In the genomic region with DNA sequence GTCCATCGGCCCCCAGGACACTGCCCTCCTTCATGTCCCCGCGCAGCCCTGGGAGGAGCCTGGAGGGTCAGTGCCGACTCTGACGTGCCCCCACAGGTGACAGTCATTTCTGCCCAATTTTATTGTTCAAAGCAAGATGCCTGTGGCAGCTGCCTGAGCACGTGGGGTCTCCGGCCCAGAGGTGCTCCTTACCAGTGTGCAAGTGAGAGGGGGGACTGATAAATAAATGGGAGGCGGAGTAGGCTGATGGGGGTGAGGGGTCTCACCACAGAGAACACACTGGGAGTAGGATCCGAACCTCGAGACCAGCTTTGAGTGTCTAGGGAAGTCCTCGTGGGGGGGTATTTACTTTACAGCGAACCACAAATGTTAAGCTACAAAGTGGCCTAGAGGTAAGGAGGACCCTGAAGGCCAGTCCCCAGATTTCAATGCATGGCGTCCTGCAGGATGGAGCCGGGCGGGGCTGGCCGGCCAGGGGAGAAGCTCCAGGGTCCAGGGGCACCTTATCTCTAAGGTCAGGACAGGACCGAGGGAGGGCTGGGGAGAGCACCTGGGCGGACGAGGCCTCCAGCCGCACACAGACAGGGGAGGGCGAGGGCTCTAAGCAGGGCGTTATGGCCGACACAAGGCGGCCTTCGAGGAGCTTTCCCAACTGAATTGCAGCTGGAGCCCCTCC, we compare ENCODE assay signal across 16 cellular contexts.
A peak's percentile ranks its signal among the peaks of the same experiment; 100 is the strongest.
DNase-seq lines count a peak whose midpoint lies in the region; ATAC-seq, FAIRE-seq and TF ChIP-seq lines count a peak whose summit lies in the region.
"Had no signal": no experiment of that assay in that cellular context is flagged by ENCODE, and none has a peak within 500 bp of the region (broad histone marks: within the 10 kb centered on the region; RNA-seq: fewer than 3 reads in every experiment).

No MANE protein-coding gene starts in this region.

- TF ChIP-seq CTCF in H9 (conservative IDR thresholded peaks at IDR 0.05) = no peak

- H3K36me3 ChIP-seq in skeletal muscle satellite cell (ENCODE audit: insufficient read depth, low read length) = no peaks in the 10 kb centered on the region
- H3K36me3 ChIP-seq: transverse colon had no signal

- peaks cover 4 to 10% of the 10 kb centered on the region in 2 experiments; a peak in 3 of 4 replicates for H3K4me1 Mint-ChIP-seq in H9
- H3K4me1 Mint-ChIP-seq: naive B cell, WTC11 had no signal

- H3K9me3 Mint-ChIP-seq in H9 = no peaks in the 10 kb centered on the region
- H3K9me3 Mint-ChIP-seq: activated naive CD4-positive, alpha-beta T cell treated with anti-CD3 and anti-CD28 coated beads for 36 hours; CD8-positive, alpha-beta memory T cell; WTC11 had no signal

- peaks cover 60% of the 10 kb centered on the region for H3K27me3 Mint-ChIP-seq in H9 (ENCODE audit: low read depth)

- no peak overlapping the region for H4K91ac ChIP-seq in H9 (ENCODE audit: insufficient read length, low read depth, low read length)

- no peak for FAIRE-seq in HTR-8/SVneo (lab: Jason Lieb, UNC)
- FAIRE-seq: endometrium had no signal

- no peak overlapping the region for H3K4me3 ChIP-seq in skeletal muscle satellite cell (ENCODE audit: low read length)

- no peaks in the 10 kb centered on the region for H3K79me1 ChIP-seq in H9 (ENCODE audit: insufficient read depth, low read depth, low read length, poor library complexity, severe bottlenecking)

- H3T11ph ChIP-seq in H9 (ENCODE audit: low read length) = no peak overlapping the region

- no peak overlapping the region for H2BK15ac ChIP-seq in H9 (ENCODE audit: low read depth, low read length)

- no peak overlapping the region for H3K4me2 ChIP-seq in H9 (ENCODE audit: insufficient read depth, insufficient read length, low read length)
- H3K4me2 ChIP-seq in skeletal muscle satellite cell (ENCODE audit: low read length) = peak overlapping the region; percentile 93

- no peak overlapping the region for H3K27ac ChIP-seq in H9 (ENCODE audit: insufficient read length, low read depth, low read length)
- H3K27ac ChIP-seq: transverse colon had no signal

- no peak overlapping the region for H2BK5ac ChIP-seq in H9 (ENCODE audit: insufficient read length, low read length)

- peaks cover 3% of the 10 kb centered on the region; the same call in 1 of the 2 replicates for H3K27me3 ChIP-seq in H9 (ENCODE audit: insufficient read depth, low read length)
- peaks cover 13% of the 10 kb centered on the region for H3K27me3 ChIP-seq in skeletal muscle satellite cell (ENCODE audit: control insufficient read depth, insufficient read depth, low read length)

- no peak overlapping the region for H3K14ac ChIP-seq in H9 (ENCODE audit: insufficient read depth, low read length)

- no peak for ATAC-seq in left lobe of liver
- ATAC-seq in HG02840 (IDR thresholded peaks at IDR 0.05; ENCODE audit: low FRiP score, unreplicated experiment) = no peak

- no peak overlapping the region for H2BK12ac ChIP-seq in H9 (ENCODE audit: insufficient read length, low read depth, low read length)

- H4K20me1 ChIP-seq in H9 (ENCODE audit: control insufficient read depth, insufficient read depth, insufficient read length) = no peaks in the 10 kb centered on the region

- no peak overlapping the region for H2BK120ac ChIP-seq in H9 (ENCODE audit: low read depth, low read length, poor library complexity, severe bottlenecking)

- H3K4me1 ChIP-seq in H9 (ENCODE audit: insufficient read depth, low read length) (no peaks in the 10 kb centered on the region), skeletal muscle satellite cell (ENCODE audit: control insufficient read depth, insufficient read depth, low read length) (peaks cover 29% of the 10 kb centered on the region)

- no peak overlapping the region for H3K18ac ChIP-seq in H9 (ENCODE audit: insufficient read length, low read depth, low read length)

- no peak overlapping the region for H3K9ac ChIP-seq in H9 (ENCODE audit: extremely low read depth, insufficient read length, low read length)
- H3K9ac ChIP-seq in skeletal muscle satellite cell (ENCODE audit: low read depth, low read length) = no peak overlapping the region

- no CpG with 5 or more reads among the region's 25 CpGs for WGBS in H9 (ENCODE audit: extremely low coverage, insufficient read length, low lambda C conversion rate)

- H3K56ac ChIP-seq in H9 (ENCODE audit: insufficient read length, low read depth, low read length) = no peak overlapping the region

- no peaks in the 10 kb centered on the region for H3K23me2 ChIP-seq in H9 (ENCODE audit: insufficient read length, low read depth, low read length, poor library complexity, severe bottlenecking)

- H3K4ac ChIP-seq in H9 (ENCODE audit: low read depth, low read length) = no peak overlapping the region

- no peak overlapping the region; a peak in 1 of 7 replicates for H3K27ac Mint-ChIP-seq in H9
- H3K27ac Mint-ChIP-seq: activated naive CD4-positive, alpha-beta T cell treated with anti-CD3 and anti-CD28 coated beads for 36 hours; naive B cell; WTC11 had no signal

- H2AFZ ChIP-seq in H9 (ENCODE audit: low read length) = no peak overlapping the region

- H2AK5ac ChIP-seq in H9 (ENCODE audit: insufficient read length, low read length) = no peak overlapping the region

- no peak overlapping the region for H4K8ac ChIP-seq in H9 (replicated peaks; ENCODE audit: insufficient read length, low read depth, low read length)

- H2BK20ac ChIP-seq in H9 (ENCODE audit: low read depth, low read length, poor library complexity, severe bottlenecking) = no peak overlapping the region

- H3K9me3 ChIP-seq in H9 (ENCODE audit: control insufficient read depth, low read depth, low read length) = no peaks in the 10 kb centered on the region
- no peaks in the 10 kb centered on the region for H3K9me3 ChIP-seq in skeletal muscle satellite cell (replicated peaks; ENCODE audit: low read length)
- H3K9me3 ChIP-seq: transverse colon had no signal

- DNase-seq in activated CD8-positive, alpha-beta memory T cell treated with anti-CD3 and anti-CD28 coated beads for 24 hours = peak; percentile 49
- DNase-seq in activated CD8-positive, alpha-beta memory T cell treated with anti-CD3 and anti-CD28 coated beads, Interleukin-2, amount 50 U/mL, for 4 hours = no peak
- DNase-seq in H9 (peak; percentile 26), left lobe of liver (ENCODE audit: low spot score) (peak; percentile 35), HTR-8/SVneo (ENCODE audit: insufficient read length, low spot score) (no peak), GM19240 (ENCODE audit: insufficient read length, low spot score) (no peak)
- DNase-seq: naive B cell; NCI-H2029 treated with DMSO at 0.1 percent for 48 hours; stimulated activated naive CD4-positive, alpha-beta T cell treated with Interleukin-2 at 50 U/mL for 16 hours had no signal

- H3K23ac ChIP-seq in H9 (ENCODE audit: insufficient read length, low read depth, low read length) = no peak overlapping the region

- H3K79me2 ChIP-seq in H9 (ENCODE audit: insufficient read depth, low read length) = no peaks in the 10 kb centered on the region

- H3K4me3 Mint-ChIP-seq in H9 = peak overlapping the region in 1 of 2 experiments; percentile 69; a peak in 1 of 5 replicates
- H3K4me3 Mint-ChIP-seq: activated naive CD4-positive, alpha-beta T cell treated with anti-CD3 and anti-CD28 coated beads for 36 hours; CD8-positive, alpha-beta memory T cell had no signal

- no peaks in the 10 kb centered on the region for H3K36me3 Mint-ChIP-seq in H9 (ENCODE audit: insufficient read depth in 1 of 3, low read depth in 3 of 3)
- H3K36me3 Mint-ChIP-seq: CD8-positive, alpha-beta memory T cell; naive B cell; WTC11 had no signal

- no peak overlapping the region for H4K5ac ChIP-seq in H9 (ENCODE audit: insufficient read length, low read depth, low read length)

Comparison
In these comparisons a context has a peak if more than half of its experiments do, and no peak if none do; other contexts are left out.
1. DNase-seq: peak in activated CD8-positive, alpha-beta memory T cell treated with anti-CD3 and anti-CD28 coated beads for 24 hours (single experiment), H9 (single experiment) and left lobe of liver (single experiment); none in activated CD8-positive, alpha-beta memory T cell treated with anti-CD3 and anti-CD28 coated beads, Interleukin-2, amount 50 U/mL, for 4 hours (single experiment), HTR-8/SVneo (single experiment) and GM19240 (single experiment).